ENCODE assay signal across 7 cellular contexts in genomic region chr7:78039791-78040776, GRCh38.
A peak's percentile ranks its signal among the peaks of the same experiment; 100 is the strongest.
DNase-seq lines count a peak whose midpoint lies in the region; ATAC-seq and TF ChIP-seq lines count a peak whose summit lies in the region.

No MANE protein-coding gene starts in this region.

- H3K4me1 ChIP-seq in thyroid gland = peaks cover 28 to 34% of the 10 kb centered on the region in 2 donors

- H3K4me3 ChIP-seq in kidney epithelial cell (ENCODE audit: low read depth, low read length) = no peak overlapping the region
- no peak overlapping the region for H3K4me3 ChIP-seq in thyroid gland (replicated peaks in 1 of 3)

- no peak overlapping the region for H3K27ac Mint-ChIP-seq in activated naive CD8-positive, alpha-beta T cell treated with anti-CD3 and anti-CD28 coated beads for 36 hours

- H3K4me3 Mint-ChIP-seq in activated naive CD8-positive, alpha-beta T cell treated with anti-CD3 and anti-CD28 coated beads for 36 hours = no peak overlapping the region

- DNase-seq in NOMO-1 treated with dmso at 0.1 percent for 144 hours (lab: John Stamatoyannopoulos, UW; ENCODE audit: unreplicated experiment) (peak; percentile 69), kidney epithelial cell (ENCODE audit: low read depth) (no peak), thyroid gland (no peak), NCI-H2029 treated with DMSO at 0.1 percent for 48 hours (lab: John Stamatoyannopoulos, UW) (no peak)
- DNase-seq in activated naive CD8-positive, alpha-beta T cell treated with anti-CD3 and anti-CD28 coated beads for 36 hours = peak; percentile 51

- H3K36me3 Mint-ChIP-seq in activated naive CD8-positive, alpha-beta T cell treated with anti-CD3 and anti-CD28 coated beads for 36 hours = no peaks in the 10 kb centered on the region

- peak overlapping the region in 2 of 3 donors; percentile 60 to 82 for H3K27ac ChIP-seq in thyroid gland

- TF ChIP-seq POLR2A in thyroid gland (IDR thresholded peaks at IDR 0.05) = no peak

- intact Hi-C loops in thyroid gland (cut with DNase I) = no loop called here

- no peaks in the 10 kb centered on the region for H3K4me1 Mint-ChIP-seq in activated naive CD8-positive, alpha-beta T cell treated with anti-CD3 and anti-CD28 coated beads for 36 hours

- ATAC-seq in GM18519 (IDR thresholded peaks at IDR 0.05; ENCODE audit: low FRiP score, unreplicated experiment) (peak; percentile 81), HG02642 (IDR thresholded peaks at IDR 0.05; ENCODE audit: poor library complexity, unreplicated experiment) (peak; percentile 89)

- H3K36me3 ChIP-seq in kidney epithelial cell (ENCODE audit: control insufficient read depth, insufficient read depth, low read length) (no peaks in the 10 kb centered on the region), thyroid gland (no peaks in the 10 kb centered on the region)

- TF ChIP-seq CTCF in kidney epithelial cell (IDR thresholded peaks at IDR 0.05; ENCODE audit: insufficient read depth, low read length, poor library complexity, severe bottlenecking) = peak; percentile 27
- peak in 5 of 6 experiments; percentile 7 to 48 (median 23) for TF ChIP-seq CTCF in thyroid gland (IDR thresholded peaks at IDR 0.05)

- H3K27me3 ChIP-seq in kidney epithelial cell (ENCODE audit: control insufficient read depth, insufficient read depth, low read length) = no peaks in the 10 kb centered on the region
- no peaks in the 10 kb centered on the region for H3K27me3 ChIP-seq in thyroid gland

- peaks cover 26% of the 10 kb centered on the region for H3K27me3 Mint-ChIP-seq in activated naive CD8-positive, alpha-beta T cell treated with anti-CD3 and anti-CD28 coated beads for 36 hours

- no peaks in the 10 kb centered on the region for H3K9me3 Mint-ChIP-seq in activated naive CD8-positive, alpha-beta T cell treated with anti-CD3 and anti-CD28 coated beads for 36 hours

- no peaks in the 10 kb centered on the region for H3K9me3 ChIP-seq in thyroid gland

- WGBS in thyroid gland, 2 donors = 51 to 82% methylated on average over 20 to 35 of the region's 40 CpGs

Comparison
In these comparisons a context has a peak if more than half of its experiments do, and no peak if none do; other contexts are left out.
1. DNase-seq: peak in NOMO-1 treated with dmso at 0.1 percent for 144 hours (single experiment) and activated naive CD8-positive, alpha-beta T cell treated with anti-CD3 and anti-CD28 coated beads for 36 hours (single experiment); none in kidney epithelial cell (single experiment), thyroid gland (0 of 2) and NCI-H2029 treated with DMSO at 0.1 percent for 48 hours (single experiment).